1 cellular context compared by ENCODE assay signal in the genomic region with DNA sequence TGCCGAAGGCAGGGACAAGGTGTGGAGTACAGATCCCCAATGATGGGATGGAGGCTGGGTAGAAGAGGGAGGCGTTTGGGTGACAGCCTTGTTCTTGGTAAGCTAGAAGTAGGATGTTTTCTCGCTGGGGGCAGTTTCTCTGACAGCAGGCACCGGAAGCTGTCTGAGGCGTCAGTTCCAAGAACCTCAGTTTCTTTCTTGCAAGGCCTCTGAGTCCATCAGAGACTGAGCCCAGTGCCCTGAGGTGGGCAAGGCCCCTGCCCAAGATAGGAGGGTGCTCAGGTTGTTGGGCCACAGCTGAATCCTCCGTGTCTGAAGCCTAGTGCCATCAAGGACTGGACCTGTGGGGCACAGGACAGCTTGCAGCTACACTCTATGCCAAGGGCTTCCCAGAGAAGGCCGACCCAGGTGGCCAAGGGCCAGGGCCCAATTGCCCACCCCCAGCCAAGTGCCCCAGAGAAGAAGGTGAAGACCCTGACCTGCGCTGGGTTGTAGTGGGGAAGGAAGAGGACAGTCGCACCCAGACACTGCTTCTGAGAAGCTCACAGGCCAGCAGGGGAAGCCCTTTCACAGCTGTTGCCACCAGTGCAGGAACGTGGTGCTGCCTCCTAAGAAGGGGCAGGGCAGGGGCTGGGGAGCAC.
TF ChIP-seq lines count a peak whose summit lies in the region.

No MANE protein-coding gene starts in this region.

TF ChIP-seq in HEK293, 187 proteins besides CTCF, POLR2A, EP300 and RAD21:
- TF ChIP-seq ZNF837 (tag by site-specific recombination; IDR thresholded peaks at IDR 0.05) (no peak), ZBTB1 (tag by site-specific recombination; IDR thresholded peaks at IDR 0.05) (no peak), ZNF843 (tag by site-specific recombination; IDR thresholded peaks at IDR 0.05) (no peak), ZNF302 (tag by site-specific recombination; IDR thresholded peaks at IDR 0.05; ENCODE audit: low read depth) (no peak), IKZF3 (tag by site-specific recombination; IDR thresholded peaks at IDR 0.05) (no peak), ZNF776 (tag by site-specific recombination; IDR thresholded peaks at IDR 0.05; ENCODE audit: borderline replicate concordance) (no peak)
- TF ChIP-seq, protein P1, sequence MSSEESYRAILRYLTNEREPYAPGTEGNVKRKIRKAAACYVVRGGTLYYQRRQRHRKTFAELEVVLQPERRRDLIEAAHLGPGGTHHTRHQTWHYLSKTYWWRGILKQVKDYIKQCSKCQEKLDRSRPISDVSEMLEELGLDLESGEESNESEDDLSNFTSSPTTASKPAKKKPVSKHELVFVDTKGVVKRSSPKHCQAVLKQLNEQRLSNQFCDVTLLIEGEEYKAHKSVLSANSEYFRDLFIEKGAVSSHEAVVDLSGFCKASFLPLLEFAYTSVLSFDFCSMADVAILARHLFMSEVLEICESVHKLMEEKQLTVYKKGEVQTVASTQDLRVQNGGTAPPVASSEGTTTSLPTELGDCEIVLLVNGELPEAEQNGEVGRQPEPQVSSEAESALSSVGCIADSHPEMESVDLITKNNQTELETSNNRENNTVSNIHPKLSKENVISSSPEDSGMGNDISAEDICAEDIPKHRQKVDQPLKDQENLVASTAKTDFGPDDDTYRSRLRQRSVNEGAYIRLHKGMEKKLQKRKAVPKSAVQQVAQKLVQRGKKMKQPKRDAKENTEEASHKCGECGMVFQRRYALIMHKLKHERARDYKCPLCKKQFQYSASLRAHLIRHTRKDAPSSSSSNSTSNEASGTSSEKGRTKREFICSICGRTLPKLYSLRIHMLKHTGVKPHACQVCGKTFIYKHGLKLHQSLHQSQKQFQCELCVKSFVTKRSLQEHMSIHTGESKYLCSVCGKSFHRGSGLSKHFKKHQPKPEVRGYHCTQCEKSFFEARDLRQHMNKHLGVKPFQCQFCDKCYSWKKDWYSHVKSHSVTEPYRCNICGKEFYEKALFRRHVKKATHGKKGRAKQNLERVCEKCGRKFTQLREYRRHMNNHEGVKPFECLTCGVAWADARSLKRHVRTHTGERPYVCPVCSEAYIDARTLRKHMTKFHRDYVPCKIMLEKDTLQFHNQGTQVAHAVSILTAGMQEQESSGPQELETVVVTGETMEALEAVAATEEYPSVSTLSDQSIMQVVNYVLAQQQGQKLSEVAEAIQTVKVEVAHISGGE (tag by site-specific recombination; conservative IDR thresholded peaks at IDR 0.05; ENCODE audit: low read depth), result no peak
TF ChIP-seq in HEK293: peak in this region for 0.
